Comparison of ENCODE assay signal across 1 cellular context in the genomic region with DNA sequence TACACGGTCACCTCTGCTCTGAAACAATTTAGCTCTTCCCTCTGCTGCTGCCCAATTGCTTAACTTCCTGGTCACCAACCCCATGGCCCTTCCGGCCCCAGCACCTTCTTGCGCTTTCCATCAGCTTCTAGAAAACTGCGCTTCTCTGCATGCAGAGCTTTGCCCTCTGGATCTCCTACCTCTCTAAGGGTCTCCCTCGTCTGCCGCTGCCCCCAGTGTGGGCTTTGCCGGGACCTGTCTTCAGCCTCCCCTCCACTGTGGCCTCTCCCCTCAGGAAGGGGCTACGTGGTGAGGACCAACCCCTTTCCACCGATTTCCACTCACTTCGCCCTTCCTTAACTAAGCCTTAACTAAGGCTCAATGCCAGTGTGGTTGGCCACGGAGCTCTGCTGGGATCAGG.
TF ChIP-seq lines count a peak whose summit lies in the region.

No MANE protein-coding gene starts in this region.

TF ChIP-seq in IMR-90, 13 proteins besides CTCF, POLR2A, EP300 and RAD21:
- TF ChIP-seq MXI1 (IDR thresholded peaks at IDR 0.05; ENCODE audit: borderline replicate concordance, low read depth, low read length) (no peak), MAZ (IDR thresholded peaks at IDR 0.05; ENCODE audit: borderline replicate concordance, low read depth, low read length) (no peak), CHD1 (IDR thresholded peaks at IDR 0.05; ENCODE audit: low read depth, low read length) (no peak), SMC3 (IDR thresholded peaks at IDR 0.05; ENCODE audit: low read depth, low read length) (no peak), RCOR1 (IDR thresholded peaks at IDR 0.05; ENCODE audit: insufficient replicate concordance, low read length) (no peak), BHLHE40 (IDR thresholded peaks at IDR 0.05; ENCODE audit: low read depth, low read length) (no peak), FOS (IDR thresholded peaks at IDR 0.05; ENCODE audit: low read depth, low read length) (no peak), CEBPB (IDR thresholded peaks at IDR 0.05; ENCODE audit: low read depth, low read length) (no peak), MAFK (IDR thresholded peaks at IDR 0.05; ENCODE audit: low read depth, low read length) (no peak), NFE2L2 (IDR thresholded peaks at IDR 0.05; ENCODE audit: low read depth, low read length) (no peak), RFX5 (IDR thresholded peaks at IDR 0.05; ENCODE audit: low read depth, low read length) (no peak)
- TF ChIP-seq, protein P1, sequence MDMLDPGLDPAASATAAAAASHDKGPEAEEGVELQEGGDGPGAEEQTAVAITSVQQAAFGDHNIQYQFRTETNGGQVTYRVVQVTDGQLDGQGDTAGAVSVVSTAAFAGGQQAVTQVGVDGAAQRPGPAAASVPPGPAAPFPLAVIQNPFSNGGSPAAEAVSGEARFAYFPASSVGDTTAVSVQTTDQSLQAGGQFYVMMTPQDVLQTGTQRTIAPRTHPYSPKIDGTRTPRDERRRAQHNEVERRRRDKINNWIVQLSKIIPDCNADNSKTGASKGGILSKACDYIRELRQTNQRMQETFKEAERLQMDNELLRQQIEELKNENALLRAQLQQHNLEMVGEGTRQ (IDR thresholded peaks at IDR 0.05; ENCODE audit: low read depth, low read length): no peak
- TF ChIP-seq, protein P2, sequence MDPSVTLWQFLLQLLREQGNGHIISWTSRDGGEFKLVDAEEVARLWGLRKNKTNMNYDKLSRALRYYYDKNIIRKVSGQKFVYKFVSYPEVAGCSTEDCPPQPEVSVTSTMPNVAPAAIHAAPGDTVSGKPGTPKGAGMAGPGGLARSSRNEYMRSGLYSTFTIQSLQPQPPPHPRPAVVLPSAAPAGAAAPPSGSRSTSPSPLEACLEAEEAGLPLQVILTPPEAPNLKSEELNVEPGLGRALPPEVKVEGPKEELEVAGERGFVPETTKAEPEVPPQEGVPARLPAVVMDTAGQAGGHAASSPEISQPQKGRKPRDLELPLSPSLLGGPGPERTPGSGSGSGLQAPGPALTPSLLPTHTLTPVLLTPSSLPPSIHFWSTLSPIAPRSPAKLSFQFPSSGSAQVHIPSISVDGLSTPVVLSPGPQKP (IDR thresholded peaks at IDR 0.05; ENCODE audit: borderline replicate concordance, low read depth, low read length): no peak
